8 cellular contexts compared by ENCODE assay signal in the genomic region with DNA sequence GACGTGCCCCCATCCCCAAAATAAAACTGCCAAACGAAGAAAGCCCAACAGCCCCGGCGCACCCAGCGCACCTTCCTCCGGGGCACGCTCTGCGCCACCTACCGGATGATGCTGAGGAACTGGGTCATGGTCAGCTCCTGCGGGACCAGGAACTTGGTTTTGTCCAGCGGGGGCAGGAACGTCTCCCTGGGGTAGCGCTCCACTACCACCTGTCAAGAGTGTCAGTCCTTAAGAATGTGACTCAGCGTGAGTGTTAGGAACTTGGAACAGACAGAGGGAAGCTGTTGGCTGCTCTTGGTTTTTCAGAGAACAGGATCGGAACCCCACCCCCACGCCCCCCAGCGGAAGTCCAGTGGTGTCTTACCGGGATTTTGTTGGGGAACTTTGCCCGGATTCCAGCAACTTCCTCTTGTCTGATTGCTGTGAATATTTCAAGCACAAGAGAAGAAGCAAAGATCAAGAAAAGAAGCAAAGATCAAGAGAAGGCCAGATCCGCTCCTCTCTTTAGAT. TPM values are rescaled to one million over a fixed set of nuclear protein-coding genes. Genes with fewer than 3 reads are reported as not detected.
DNase-seq lines count a peak whose midpoint lies in the region; ATAC-seq and TF ChIP-seq lines count a peak whose summit lies in the region.

No MANE protein-coding gene starts in this region.

- H3K4me3 ChIP-seq in AG10803 (ENCODE audit: low read length) = peak overlapping the region; percentile 53
- H3K4me3 ChIP-seq in SU-DHL-6 (ENCODE audit: insufficient read depth, low read length, poor library complexity, severe bottlenecking) = no peak overlapping the region
- peak overlapping the region; percentile 52 for H3K4me3 ChIP-seq in rectal smooth muscle tissue (ENCODE audit: low read length)
- H3K4me3 ChIP-seq in aorta (ENCODE audit: low read length in 2 of 2) = no peak overlapping the region

- H3K27me3 ChIP-seq in SU-DHL-6 (ENCODE audit: low read length) (no peaks in the 10 kb centered on the region), rectal smooth muscle tissue (ENCODE audit: control insufficient read depth, insufficient read depth, low read length) (no peaks in the 10 kb centered on the region), aorta (ENCODE audit: control insufficient read depth in 1 of 2, insufficient read depth in 2 of 2, low read length in 1 of 2) (no peaks in the 10 kb centered on the region)

- no peak overlapping the region for H3K4me2 ChIP-seq in SU-DHL-6 (ENCODE audit: low read depth, low read length, poor library complexity, severe bottlenecking)

- intact Hi-C loops in left ventricle myocardium superior (cut with micrococcal nuclease) (no loop called here), aorta (cut with DNase I) (no loop called here)

- H3K27ac ChIP-seq in SU-DHL-6 (ENCODE audit: low read depth, low read length) (no peak overlapping the region), rectal smooth muscle tissue (ENCODE audit: low read depth, low read length) (peak overlapping the region; percentile 24), aorta (ENCODE audit: low read depth in 1 of 2, low read length in 2 of 2) (no peak overlapping the region)

- H3K9me3 ChIP-seq in SU-DHL-6 (ENCODE audit: insufficient read depth, low read length) = no peaks in the 10 kb centered on the region
- no peaks in the 10 kb centered on the region for H3K9me3 ChIP-seq in aorta (ENCODE audit: control insufficient read depth, low read length)

- H3K79me2 ChIP-seq in SU-DHL-6 (ENCODE audit: insufficient read depth, low read length) = no peaks in the 10 kb centered on the region

- H3K9me2 ChIP-seq in SU-DHL-6 (replicated peaks; ENCODE audit: insufficient read depth, low read length) = no peaks in the 10 kb centered on the region

- WGBS in aorta, 2 donors = 6 to 10% methylated on average over 20 of the region's 20 CpGs

- H3K4me1 ChIP-seq in rectal smooth muscle tissue (ENCODE audit: control insufficient read depth, insufficient read depth, low read length) (no peaks in the 10 kb centered on the region), aorta (ENCODE audit: control insufficient read depth in 1 of 2, insufficient read depth in 2 of 2, low read length in 2 of 2) (no peaks in the 10 kb centered on the region)

- ATAC-seq in GM19328 (IDR thresholded peaks at IDR 0.05; ENCODE audit: unreplicated experiment) (peak; percentile 61), HG03469 (IDR thresholded peaks at IDR 0.05; ENCODE audit: unreplicated experiment) (peak; percentile 80), left ventricle myocardium superior (peak; percentile 89), aorta (ENCODE audit: low FRiP score) (peak; percentile 63)

- no peak overlapping the region for H2AFZ ChIP-seq in SU-DHL-6 (ENCODE audit: low read depth, low read length, severe bottlenecking)

- no peaks in the 10 kb centered on the region for H4K20me1 ChIP-seq in SU-DHL-6 (ENCODE audit: low read depth, low read length)

- no peaks in the 10 kb centered on the region for H3F3A ChIP-seq in SU-DHL-6 (ENCODE audit: insufficient read depth)

- DNase-seq in AG10803 (ENCODE audit: low read depth) (peak; percentile 88), amniotic epithelial cell (ENCODE audit: low read depth) (peak; percentile 57), left ventricle myocardium superior (peak; percentile 77), aorta (peak; percentile 84 to 87)

- peak; percentile 71 for TF ChIP-seq CTCF in AG10803 (conservative IDR thresholded peaks at IDR 0.05; ENCODE audit: low read length)
- TF ChIP-seq CTCF in SU-DHL-6 (IDR thresholded peaks at IDR 0.05; ENCODE audit: insufficient read depth, low read length, poor library complexity, severe bottlenecking) = peak; percentile 42

- H3K36me3 ChIP-seq in SU-DHL-6 (ENCODE audit: low read length) (no peaks in the 10 kb centered on the region), rectal smooth muscle tissue (ENCODE audit: control insufficient read depth, insufficient read depth, low read length) (no peaks in the 10 kb centered on the region), aorta (ENCODE audit: control insufficient read depth in 1 of 2, insufficient read depth in 2 of 2, low read length in 1 of 2) (no peaks in the 10 kb centered on the region)

- H3K9ac ChIP-seq in SU-DHL-6 (ENCODE audit: low read length) (no peak overlapping the region), rectal smooth muscle tissue (ENCODE audit: low read length) (no peak overlapping the region)

RNA-seq across cellular contexts. Expression of a gene that starts 0.4 kb away (rescaled TPM):
- total RNA-seq in left ventricle myocardium superior (not detected), aorta (under 1 TPM; 0.39 to 0.63 TPM)
- polyA plus RNA-seq in aorta = not detected

RNA-seq across cellular contexts. Expression of a gene that starts 40.9 kb away (rescaled TPM):
- total RNA-seq in left ventricle myocardium superior (not detected), aorta (not detected)
- not detected for polyA plus RNA-seq in aorta

Comparison
In these comparisons a context has a peak if more than half of its experiments do, and no peak if none do; other contexts are left out.
1. H3K4me3 ChIP-seq: peak in AG10803 (single experiment) and rectal smooth muscle tissue (single experiment); none in SU-DHL-6 (single experiment) and aorta (0 of 2).
2. Peak in every context shown above with its lines, with median percentiles within 50 percentile points of each other: DNase-seq and ATAC-seq.